Comparison of ENCODE assay signal across 14 cellular contexts in the genomic region with DNA sequence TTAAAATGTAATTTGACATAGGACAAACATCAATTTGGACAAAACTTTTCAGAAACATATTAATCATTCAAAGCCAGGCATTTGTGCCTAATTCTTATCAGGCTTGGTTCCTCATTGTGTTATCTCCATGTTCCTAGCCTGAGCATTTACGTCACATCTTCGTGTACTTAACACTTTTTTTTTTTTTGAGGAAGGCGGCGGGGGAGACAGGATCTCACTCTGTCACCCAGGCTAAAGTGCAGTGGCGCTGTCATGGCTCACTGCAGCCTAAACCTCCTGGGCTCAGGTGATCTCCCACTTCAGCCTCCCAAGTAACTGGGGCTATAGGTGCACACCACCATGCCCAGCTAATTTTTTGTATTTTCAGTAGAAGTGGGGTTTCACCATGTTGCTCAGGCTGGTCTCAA. TPM values are rescaled to one million over a fixed set of nuclear protein-coding genes. Genes with fewer than 3 reads are reported as not detected.
DNase-seq lines count a peak whose midpoint lies in the region; ATAC-seq and TF ChIP-seq lines count a peak whose summit lies in the region.
"Had no signal": no experiment of that assay in that cellular context is flagged by ENCODE, and none has a peak within 500 bp of the region (broad histone marks: within the 10 kb centered on the region; RNA-seq: fewer than 3 reads in every experiment).

No MANE protein-coding gene starts in this region.

- H3K36me3 ChIP-seq in PC-9 (ENCODE audit: low read depth): peaks cover 62% of the 10 kb centered on the region
- H3K36me3 ChIP-seq: vagina had no signal

- POLR2A ChIA-PET in activated CD8-positive, alpha-beta T cell treated with anti-CD3 and anti-CD28 coated beads for 36 hours (lab: Charles Lee): interaction anchor here (0.6 to 19.9 kb wide), 11 partner anchors 8 to 93 kb away, joined by 3 to 588 read pairs (median 6); a partner anchor contains a TSS
- POLR2A ChIA-PET in activated CD8-positive, alpha-beta T cell treated with anti-CD3 and anti-CD28 coated beads, Interleukin-2, amount 10 ng/mL, durations not matched to agents 7 days and 5 days (lab: Charles Lee): interaction anchor here (1.1 to 6.0 kb wide), 8 partner anchors 8 to 90 kb away, joined by 3 to 39 read pairs (median 6); a partner anchor contains a TSS
- POLR2A ChIA-PET in PC-9 (lab: Charles Lee; ENCODE audit: unreplicated experiment): interaction anchor here (0.5 to 0.7 kb wide), 2 partner anchors 22 to 243 kb away, joined by 3 to 4 read pairs; no protein-coding TSS in a partner anchor

- H3K9me2 ChIP-seq in PC-9 (ENCODE audit: insufficient read depth): no peaks in the 10 kb centered on the region

- peak overlapping the region; percentile 57 for H3K27ac ChIP-seq in PC-9
- H3K27ac ChIP-seq: vagina had no signal

- no peak for DNase-seq in activated CD8-positive, alpha-beta T cell treated with anti-CD3 and anti-CD28 coated beads for 36 hours
- no peak for DNase-seq in activated CD8-positive, alpha-beta T cell treated with anti-CD3 and anti-CD28 coated beads, Interleukin-2, amount 10 ng/mL, durations not matched to agents 7 days and 5 days
- DNase-seq in PC-9 (no peak), natural killer cell (no peak), NCI-H510A treated with DMSO at 0.1 percent for 48 hours (lab: John Stamatoyannopoulos, UW) (no peak), NCI-H1694 treated with DMSO at 0.1 percent for 48 hours (lab: John Stamatoyannopoulos, UW) (no peak)
- DNase-seq in central memory CD8-positive, alpha-beta T cell (ENCODE audit: low spot score in 2 of 2): no peak
- DNase-seq: activated B cell treated with CpG ODN at 0.5 μM for 24 hours; CD4-positive, CD25-positive, alpha-beta regulatory T cell; hypothalamus; NCI-H1092; stimulated activated CD4-positive, alpha-beta T cell treated with anti-CD3 and anti-CD28 coated beads, Interleukin-4, amount 100 ng/mL, for 4 hours had no signal

- CTCF ChIA-PET in activated CD8-positive, alpha-beta T cell treated with anti-CD3 and anti-CD28 coated beads for 36 hours (lab: Charles Lee): interaction anchor here (0.6 to 5.1 kb wide), 6 partner anchors 10 to 90 kb away, joined by 3 to 35 read pairs (median 4); no protein-coding TSS in a partner anchor
- CTCF ChIA-PET in activated CD8-positive, alpha-beta T cell treated with anti-CD3 and anti-CD28 coated beads, Interleukin-2, amount 10 ng/mL, durations not matched to agents 7 days and 5 days (lab: Charles Lee): interaction anchor here (1.4 to 4.5 kb wide), 4 partner anchors 90 to 288 kb away, joined by 3 to 37 read pairs (median 8); no protein-coding TSS in a partner anchor
- CTCF ChIA-PET in PC-9 (lab: Charles Lee): no interaction called here

- H3K4me3 ChIP-seq in PC-9: no peak overlapping the region
- H3K4me3 ChIP-seq: vagina had no signal

- H3K9me3 ChIP-seq in PC-9 (ENCODE audit: insufficient read depth, low read depth): no peaks in the 10 kb centered on the region
- H3K9me3 ChIP-seq: vagina had no signal

- H3K4me1 ChIP-seq in PC-9 (replicated peaks; ENCODE audit: insufficient read depth): peaks cover 7% of the 10 kb centered on the region; the same call in 1 of the 2 replicates
- H3K4me1 ChIP-seq: vagina had no signal

- H3K36me3 Mint-ChIP-seq in activated CD8-positive, alpha-beta T cell treated with anti-CD3 and anti-CD28 coated beads for 36 hours (ENCODE audit: low read depth): peaks cover 59% of the 10 kb centered on the region
- peaks cover 39% of the 10 kb centered on the region for H3K36me3 Mint-ChIP-seq in activated CD8-positive, alpha-beta T cell treated with anti-CD3 and anti-CD28 coated beads, Interleukin-2, amount 10 ng/mL, durations not matched to agents 7 days and 5 days (ENCODE audit: low read depth)
- peaks cover 11% of the 10 kb centered on the region for H3K36me3 Mint-ChIP-seq in central memory CD8-positive, alpha-beta T cell (ENCODE audit: insufficient read depth)
- H3K36me3 Mint-ChIP-seq in natural killer cell: no peaks in the 10 kb centered on the region

- no peak overlapping the region for H3K4me3 Mint-ChIP-seq in activated CD8-positive, alpha-beta T cell treated with anti-CD3 and anti-CD28 coated beads for 36 hours
- H3K4me3 Mint-ChIP-seq in activated CD8-positive, alpha-beta T cell treated with anti-CD3 and anti-CD28 coated beads, Interleukin-2, amount 10 ng/mL, durations not matched to agents 7 days and 5 days: no peak overlapping the region
- H3K4me3 Mint-ChIP-seq in central memory CD8-positive, alpha-beta T cell: no peak overlapping the region
- no peak overlapping the region for H3K4me3 Mint-ChIP-seq in natural killer cell
- H3K4me3 Mint-ChIP-seq: activated B cell treated with CpG ODN at 0.5 μM for 24 hours; CD4-positive, CD25-positive, alpha-beta regulatory T cell had no signal

- BruUV-seq in PC-9 (replicated peaks; lab: Mats Ljungman, UMichigan): TSS peak; percentile 3

- no peak for TF ChIP-seq CTCF in activated CD8-positive, alpha-beta T cell treated with anti-CD3 and anti-CD28 coated beads for 36 hours (IDR thresholded peaks at IDR 0.05)
- TF ChIP-seq CTCF in PC-9 (conservative IDR thresholded peaks at IDR 0.05) (no peak), natural killer cell (IDR thresholded peaks at IDR 0.05) (no peak)

- H3K4me1 Mint-ChIP-seq in activated CD8-positive, alpha-beta T cell treated with anti-CD3 and anti-CD28 coated beads for 36 hours (ENCODE audit: low read depth): peaks cover 42% of the 10 kb centered on the region
- H3K4me1 Mint-ChIP-seq in activated CD8-positive, alpha-beta T cell treated with anti-CD3 and anti-CD28 coated beads, Interleukin-2, amount 10 ng/mL, durations not matched to agents 7 days and 5 days (ENCODE audit: low read depth): peaks cover 17% of the 10 kb centered on the region
- H3K4me1 Mint-ChIP-seq in central memory CD8-positive, alpha-beta T cell: peaks cover 42% of the 10 kb centered on the region
- peaks cover 52 to 61% of the 10 kb centered on the region in 2 donors for H3K4me1 Mint-ChIP-seq in natural killer cell

- H3K27ac Mint-ChIP-seq in activated CD8-positive, alpha-beta T cell treated with anti-CD3 and anti-CD28 coated beads for 36 hours: peak overlapping the region; percentile 73
- H3K27ac Mint-ChIP-seq in activated CD8-positive, alpha-beta T cell treated with anti-CD3 and anti-CD28 coated beads, Interleukin-2, amount 10 ng/mL, durations not matched to agents 7 days and 5 days: no peak overlapping the region
- H3K27ac Mint-ChIP-seq in central memory CD8-positive, alpha-beta T cell (ENCODE audit: low read depth): peak overlapping the region; percentile 75
- peak overlapping the region; percentile 69 to 100 for H3K27ac Mint-ChIP-seq in natural killer cell

- intact Hi-C loops in activated CD8-positive, alpha-beta T cell treated with anti-CD3 and anti-CD28 coated beads for 36 hours (cut with micrococcal nuclease): loop anchor here (10.0 kb wide), 1 partner anchor 286 kb away; no protein-coding TSS in a partner anchor
- intact Hi-C loops in PC-9 (cut with micrococcal nuclease; ENCODE audit: unreplicated experiment) (no loop called here), natural killer cell (cut with micrococcal nuclease) (no loop called here)

- H4K20me1 ChIP-seq in PC-9 (ENCODE audit: insufficient read depth): peaks cover 7% of the 10 kb centered on the region; the same call in 1 of the 2 replicates

- no peak overlapping the region for H2AFZ ChIP-seq in PC-9

- peaks cover 84% of the 10 kb centered on the region for H3F3A ChIP-seq in PC-9 (ENCODE audit: insufficient read depth, low read depth)

- no peak for ATAC-seq in activated CD8-positive, alpha-beta T cell treated with anti-CD3 and anti-CD28 coated beads for 36 hours
- no peak for ATAC-seq in activated CD8-positive, alpha-beta T cell treated with anti-CD3 and anti-CD28 coated beads, Interleukin-2, amount 10 ng/mL, durations not matched to agents 7 days and 5 days
- no peak for ATAC-seq in central memory CD8-positive, alpha-beta T cell (replicated peaks; ENCODE audit: extremely low read depth, poor library complexity, severe bottlenecking)
- ATAC-seq in natural killer cell (peak; percentile 16 to 64 (median 58)), HG03442 (IDR thresholded peaks at IDR 0.05; ENCODE audit: unreplicated experiment) (no peak)

- H3K9me3 Mint-ChIP-seq in activated CD8-positive, alpha-beta T cell treated with anti-CD3 and anti-CD28 coated beads for 36 hours: no peaks in the 10 kb centered on the region
- no peaks in the 10 kb centered on the region for H3K9me3 Mint-ChIP-seq in activated CD8-positive, alpha-beta T cell treated with anti-CD3 and anti-CD28 coated beads, Interleukin-2, amount 10 ng/mL, durations not matched to agents 7 days and 5 days (ENCODE audit: insufficient read depth)
- no peaks in the 10 kb centered on the region for H3K9me3 Mint-ChIP-seq in central memory CD8-positive, alpha-beta T cell
- H3K9me3 Mint-ChIP-seq in natural killer cell: no peaks in the 10 kb centered on the region
- H3K9me3 Mint-ChIP-seq: activated B cell treated with CpG ODN at 0.5 μM for 24 hours had no signal

- H3K27me3 ChIP-seq in PC-9 (ENCODE audit: insufficient read depth, low read depth): no peaks in the 10 kb centered on the region
- H3K27me3 ChIP-seq: vagina had no signal

- peaks cover 18% of the 10 kb centered on the region for H3K79me2 ChIP-seq in PC-9 (ENCODE audit: low read depth)

- H3K27me3 Mint-ChIP-seq in activated CD8-positive, alpha-beta T cell treated with anti-CD3 and anti-CD28 coated beads for 36 hours: no peaks in the 10 kb centered on the region
- H3K27me3 Mint-ChIP-seq in activated CD8-positive, alpha-beta T cell treated with anti-CD3 and anti-CD28 coated beads, Interleukin-2, amount 10 ng/mL, durations not matched to agents 7 days and 5 days (ENCODE audit: low read depth): no peaks in the 10 kb centered on the region
- H3K27me3 Mint-ChIP-seq in central memory CD8-positive, alpha-beta T cell: no peaks in the 10 kb centered on the region
- H3K27me3 Mint-ChIP-seq in natural killer cell (ENCODE audit: low read depth in 2 of 2): no peaks in the 10 kb centered on the region
- H3K27me3 Mint-ChIP-seq: activated B cell treated with CpG ODN at 0.5 μM for 24 hours; CD4-positive, CD25-positive, alpha-beta regulatory T cell had no signal

- no peak overlapping the region for H3K4me2 ChIP-seq in PC-9

RNA-seq across cellular contexts. Expression of a gene that starts 19.8 kb away (rescaled TPM):
- 100 to 1,000 TPM; 871 to 893 TPM for total RNA-seq in activated CD8-positive, alpha-beta T cell treated with anti-CD3 and anti-CD28 coated beads for 36 hours
- 100 to 1,000 TPM; 882 to 899 TPM for total RNA-seq in activated CD8-positive, alpha-beta T cell treated with anti-CD3 and anti-CD28 coated beads, Interleukin-2, amount 10 ng/mL, durations not matched to agents 7 days and 5 days
- total RNA-seq in PC-9 (2021) (526 and 792 TPM in 2 replicates), natural killer cell (100 to 1,000 TPM; 473 to 627 (median 585) TPM)

RNA-seq across cellular contexts. Expression of a gene that starts 20.8 kb away (rescaled TPM):
- 100 to 1,000 TPM; 313 to 320 TPM for total RNA-seq in activated CD8-positive, alpha-beta T cell treated with anti-CD3 and anti-CD28 coated beads for 36 hours
- total RNA-seq in activated CD8-positive, alpha-beta T cell treated with anti-CD3 and anti-CD28 coated beads, Interleukin-2, amount 10 ng/mL, durations not matched to agents 7 days and 5 days: 100 to 1,000 TPM; 254 to 269 TPM
- 282 and 308 TPM in 2 replicates for total RNA-seq in PC-9 (2021)
- 100 to 1,000 TPM; 103 to 126 (median 109) TPM for total RNA-seq in natural killer cell

RNA-seq across cellular contexts. Expression of a gene that starts 28.8 kb away (rescaled TPM):
- total RNA-seq in activated CD8-positive, alpha-beta T cell treated with anti-CD3 and anti-CD28 coated beads for 36 hours: 10 to 100 TPM; 21.5 to 22.6 TPM
- total RNA-seq in activated CD8-positive, alpha-beta T cell treated with anti-CD3 and anti-CD28 coated beads, Interleukin-2, amount 10 ng/mL, durations not matched to agents 7 days and 5 days: 10 to 100 TPM in 1 of 2 experiments, 1 to 10 TPM in 1; 9.7 to 10.4 TPM
- total RNA-seq in PC-9 (2021) (44.2 and 49.1 TPM in 2 replicates), natural killer cell (1 to 10 TPM in 1 of 3 donors, under 1 TPM in 2; 0.68 to 2.0 (median 1.00) TPM)

Comparison
In these comparisons a context has a peak if more than half of its experiments do, and no peak if none do; other contexts are left out.
1. ATAC-seq: peak in natural killer cell (3 of 3); none in activated CD8-positive, alpha-beta T cell treated with anti-CD3 and anti-CD28 coated beads for 36 hours (single experiment), activated CD8-positive, alpha-beta T cell treated with anti-CD3 and anti-CD28 coated beads, Interleukin-2, amount 10 ng/mL, durations not matched to agents 7 days and 5 days (single experiment), central memory CD8-positive, alpha-beta T cell (single experiment) and HG03442 (single experiment).